In genomic region chr12:110304061-110304551, GRCh38 we compare ENCODE assay signal across 2 cellular contexts.
TF ChIP-seq lines count a peak whose summit lies in the region.

No MANE protein-coding gene starts in this region.

TF ChIP-seq in HCT116, 20 proteins besides CTCF, POLR2A, EP300 and RAD21 (continued from another document):
- TF ChIP-seq REST (IDR thresholded peaks at IDR 0.05; ENCODE audit: low read depth) (no peak), POLR2AphosphoS5 (IDR thresholded peaks at IDR 0.05; ENCODE audit: low read depth, low read length) (no peak), EGR1 (IDR thresholded peaks at IDR 0.05; ENCODE audit: low read depth) (no peak), CBX3 (IDR thresholded peaks at IDR 0.05; ENCODE audit: low read depth) (no peak), YY1 (IDR thresholded peaks at IDR 0.05; ENCODE audit: extremely low read depth, insufficient replicate concordance, low read depth, low read length) (no peak), ZNF274 (IDR thresholded peaks at IDR 0.05; ENCODE audit: low read depth, low read length) (no peak), FOSL1 (IDR thresholded peaks at IDR 0.05; ENCODE audit: low read depth) (no peak), SP1 (IDR thresholded peaks at IDR 0.05; ENCODE audit: low read depth) (no peak), TCF7L2 (IDR thresholded peaks at IDR 0.05; ENCODE audit: borderline replicate concordance, extremely low read depth, insufficient read depth, insufficient read length) (no peak), ZFX (IDR thresholded peaks at IDR 0.05) (no peak)

TF ChIP-seq in WTC11, 78 proteins besides CTCF, POLR2A, EP300 and RAD21 (continued from another document):
- TF ChIP-seq ZNF512 (CRISPR knock-in tag; IDR thresholded peaks at IDR 0.05; ENCODE audit: borderline replicate concordance) (no peak), PREB (CRISPR knock-in tag; IDR thresholded peaks at IDR 0.05; ENCODE audit: borderline replicate concordance) (no peak)
